In genomic region chr21:33878824-33879223, GRCh38 we compare ENCODE assay signal across 31 cellular contexts.
"Had no signal": no experiment of that assay in that cellular context is flagged by ENCODE, and none has a peak within 500 bp of the region (broad histone marks: within the 10 kb centered on the region; RNA-seq: fewer than 3 reads in every experiment).

No MANE protein-coding gene starts in this region.

- H3K9me3 ChIP-seq: body of pancreas, breast epithelium had no signal

- H3K4me3 ChIP-seq: body of pancreas, breast epithelium had no signal

- DNase-seq: activated B cell treated with CpG ODN at 0.5 μM for 24 hours; activated CD4-positive, alpha-beta memory T cell treated with anti-CD3 and anti-CD28 coated beads for 36 hours; activated CD4-positive, alpha-beta T cell treated with anti-CD3 and anti-CD28 coated beads for 4 hours; activated CD4-positive, alpha-beta T cell treated with anti-CD3 and anti-CD28 coated beads, Interleukin-2, amount 10 ng/mL, durations not matched to agents 24 days and 14 days; activated CD4-positive, alpha-beta T cell treated with anti-CD3 and anti-CD28 coated beads, Interleukin-2, amount 50 U/mL, for 1 hour; activated CD4-positive, alpha-beta T cell treated with anti-CD3 and anti-CD28 coated beads, Interleukin-2, amount 50 U/mL, for 4 hours; activated CD4-positive, CD25-positive, alpha-beta regulatory T cell treated with anti-CD3 and anti-CD28 coated beads, Interleukin-2, amount 50 U/mL, for 72 hours; activated CD8-positive, alpha-beta memory T cell treated with anti-CD3 and anti-CD28 coated beads, Interleukin-2, amount 50 U/mL, for 4 hours; activated CD8-positive, alpha-beta T cell treated with anti-CD3 and anti-CD28 coated beads for 36 hours; activated gamma-delta T cell; activated naive CD4-positive, alpha-beta T cell treated with anti-CD3 and anti-CD28 coated beads, Interleukin-2, amount 10 ng/mL, durations not matched to agents 7 days and 5 days; activated naive CD4-positive, alpha-beta T cell treated with Interleukin-2 at 50 U/mL for 16 hours; activated naive CD8-positive, alpha-beta T cell treated with anti-CD3 and anti-CD28 coated beads, Interleukin-2, amount 10 ng/mL, durations not matched to agents 7 days and 5 days; activated naive CD8-positive, alpha-beta T cell treated with anti-CD3 and anti-CD28 coated beads, Interleukin-2, amount 50 U/mL, for 24 hours; activated T-cell treated with anti-CD3 and anti-CD28 coated beads for 4 hours; activated T-cell treated with anti-CD3 and anti-CD28 coated beads, Interleukin-2, amount 50 U/mL, for 1 hour; activated T-cell treated with anti-CD3 and anti-CD28 coated beads, Interleukin-2, amount 50 U/mL, for 4 hours; activated T-cell treated with anti-CD3 and anti-CD28 coated beads, Interleukin-2, amount 50 U/mL, for 72 hours; amygdala; anterior cingulate cortex; body of pancreas; brain microvascular endothelial cell; central memory CD4-positive, alpha-beta T cell; T-helper 1 cell; T-helper 2 cell; T-helper 9 cell had no signal

- H3K4me1 ChIP-seq: body of pancreas, breast epithelium had no signal

- FAIRE-seq: astrocyte, TTC549 had no signal

- ATAC-seq: activated CD8-positive, alpha-beta T cell treated with anti-CD3 and anti-CD28 coated beads for 36 hours; activated naive CD8-positive, alpha-beta T cell treated with anti-CD3 and anti-CD28 coated beads, Interleukin-2, amount 50 U/mL, for 24 hours; activated T-cell treated with anti-CD3 and anti-CD28 coated beads, Interleukin-2, amount 50 U/mL, for 4 hours; activated T-cell treated with anti-CD3 and anti-CD28 coated beads, Interleukin-2, amount 50 U/mL, for 72 hours; activated T-helper 17 cell treated with anti-CD3 and anti-CD28 coated beads, Interleukin-2, amount 50 U/mL, for 72 hours; body of pancreas had no signal

- H3K27ac ChIP-seq: body of pancreas, brain microvascular endothelial cell, breast epithelium, VCaP had no signal

- H3K27me3 ChIP-seq: body of pancreas, brain microvascular endothelial cell, breast epithelium had no signal

- H3K36me3 ChIP-seq: brain microvascular endothelial cell, breast epithelium had no signal
